Comparison of ENCODE assay signal across 1 cellular context in genomic region chr1:181036107-181036843, GRCh38.
TF ChIP-seq lines count a peak whose summit lies in the region.

No MANE protein-coding gene starts in this region.

TF ChIP-seq in IMR-90, 13 proteins besides CTCF, POLR2A, EP300 and RAD21:
- TF ChIP-seq MXI1 (IDR thresholded peaks at IDR 0.05; ENCODE audit: borderline replicate concordance, low read depth, low read length) (no peak), RFX5 (IDR thresholded peaks at IDR 0.05; ENCODE audit: low read depth, low read length) (no peak), CHD1 (IDR thresholded peaks at IDR 0.05; ENCODE audit: low read depth, low read length) (no peak), BHLHE40 (IDR thresholded peaks at IDR 0.05; ENCODE audit: low read depth, low read length) (no peak), RCOR1 (IDR thresholded peaks at IDR 0.05; ENCODE audit: insufficient replicate concordance, low read length) (no peak), NFE2L2 (IDR thresholded peaks at IDR 0.05; ENCODE audit: low read depth, low read length) (no peak), USF2 (IDR thresholded peaks at IDR 0.05; ENCODE audit: low read depth, low read length) (no peak), MAFK (IDR thresholded peaks at IDR 0.05; ENCODE audit: low read depth, low read length) (no peak), CEBPB (IDR thresholded peaks at IDR 0.05; ENCODE audit: low read depth, low read length) (no peak), SMC3 (IDR thresholded peaks at IDR 0.05; ENCODE audit: low read depth, low read length) (no peak)
- TF ChIP-seq, protein P1, sequence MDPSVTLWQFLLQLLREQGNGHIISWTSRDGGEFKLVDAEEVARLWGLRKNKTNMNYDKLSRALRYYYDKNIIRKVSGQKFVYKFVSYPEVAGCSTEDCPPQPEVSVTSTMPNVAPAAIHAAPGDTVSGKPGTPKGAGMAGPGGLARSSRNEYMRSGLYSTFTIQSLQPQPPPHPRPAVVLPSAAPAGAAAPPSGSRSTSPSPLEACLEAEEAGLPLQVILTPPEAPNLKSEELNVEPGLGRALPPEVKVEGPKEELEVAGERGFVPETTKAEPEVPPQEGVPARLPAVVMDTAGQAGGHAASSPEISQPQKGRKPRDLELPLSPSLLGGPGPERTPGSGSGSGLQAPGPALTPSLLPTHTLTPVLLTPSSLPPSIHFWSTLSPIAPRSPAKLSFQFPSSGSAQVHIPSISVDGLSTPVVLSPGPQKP (IDR thresholded peaks at IDR 0.05; ENCODE audit: borderline replicate concordance, low read depth, low read length): no peak
TF ChIP-seq in IMR-90: peak in this region for 0.
